ENCODE assay signal across 9 cellular contexts in the genomic region with DNA sequence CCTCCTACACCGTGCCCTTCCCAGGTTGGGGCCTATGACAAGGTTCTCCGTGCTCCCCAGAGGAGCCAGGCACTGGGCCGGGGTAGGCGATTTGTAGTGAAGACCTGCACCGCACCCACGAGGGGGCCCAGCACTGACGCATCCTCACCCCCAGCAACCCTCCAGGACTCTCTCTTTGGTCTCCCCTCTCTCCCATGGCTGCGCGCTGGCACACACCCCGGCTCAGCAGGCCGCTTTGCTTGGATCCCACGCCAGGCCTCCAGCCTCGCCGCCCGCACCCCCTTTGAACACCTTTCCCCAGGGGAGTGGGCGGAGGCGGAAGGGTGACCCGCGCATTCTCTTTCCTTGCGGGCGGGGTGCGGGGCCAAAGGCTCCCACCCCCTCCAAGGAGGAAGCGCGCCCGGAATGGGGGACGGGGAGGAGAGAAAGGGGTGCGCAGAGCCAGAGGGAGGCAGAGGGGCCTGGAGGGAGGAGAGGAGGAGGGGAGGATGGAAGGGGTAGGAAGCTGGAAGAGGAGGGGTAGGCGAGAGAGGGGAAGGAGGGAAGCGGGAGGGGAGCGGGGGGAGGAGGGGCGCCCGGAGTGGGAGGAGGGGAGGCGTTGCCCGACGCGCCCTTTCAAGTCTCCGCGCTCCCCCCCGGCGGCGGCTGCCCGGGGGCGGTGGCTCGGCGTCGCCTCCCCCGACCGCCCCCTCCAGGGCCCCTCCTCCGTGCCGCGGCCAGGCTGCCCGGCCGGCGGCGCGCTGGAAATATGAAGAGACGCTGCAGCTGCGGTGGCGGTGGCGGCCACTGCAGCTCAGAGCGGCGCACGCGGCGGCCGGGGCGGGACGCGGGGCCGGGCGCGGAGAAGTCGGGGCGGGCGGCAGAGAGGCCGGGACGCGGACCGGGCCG. TPM values are rescaled to one million over a fixed set of nuclear protein-coding genes. Genes with fewer than 3 reads are reported as not detected.
A peak's percentile ranks its signal among the peaks of the same experiment; 100 is the strongest.
DNase-seq lines count a peak whose midpoint lies in the region; ATAC-seq lines count a peak whose summit lies in the region.
"Had no signal": no experiment of that assay in that cellular context is flagged by ENCODE, and none has a peak within 500 bp of the region (broad histone marks: within the 10 kb centered on the region; RNA-seq: fewer than 3 reads in every experiment).

Gene APCDD1, plus strand, starts transcription at position 751 of the 888 bp plus-strand sequence. CDS start 347 bp downstream, outside the sequence.

- peak within 1 kb of the TSS; percentile 66 to 67 for H3K4me3 ChIP-seq in duodenal mucosa (ENCODE audit: low read depth in 1 of 2, low read length in 2 of 2)

- peak; percentile 15 for DNase-seq in G401 (ENCODE audit: low spot score)
- peak; percentile 97 for DNase-seq in NCI-H69 (lab: John Stamatoyannopoulos, UW)
- DNase-seq in medulla oblongata (ENCODE audit: extremely low spot score) = peak; percentile 93
- DNase-seq in glomerular visceral epithelial cell (ENCODE audit: extremely low spot score) = no peak
- no peak for DNase-seq in T1000 (lab: John Stamatoyannopoulos, UW)

- no peaks in the 10 kb centered on the region for H3K9me3 ChIP-seq in duodenal mucosa (ENCODE audit: control insufficient read depth in 1 of 2, low read length in 2 of 2)

- in situ Hi-C loops in G401 (cut with HindIII; ENCODE audit: low sequenced_read_pairs) = no loop called here

- H3K9ac ChIP-seq in duodenal mucosa (ENCODE audit: low read depth in 1 of 2, low read length in 2 of 2) = peak within 1 kb of the TSS; percentile 31 to 39

- H3K27ac ChIP-seq in duodenal mucosa (ENCODE audit: low read depth, low read length) (peak within 1 kb of the TSS; percentile 30), temporal lobe (ENCODE audit: low read depth, low read length) (peak within 1 kb of the TSS; percentile 89)

- peaks cover 17 to 30% of the 10 kb centered on the region in 2 donors for H3K27me3 ChIP-seq in duodenal mucosa (ENCODE audit: control insufficient read depth in 1 of 2, insufficient read depth in 2 of 2, low read length in 2 of 2)

- H3K36me3 ChIP-seq in duodenal mucosa (ENCODE audit: control insufficient read depth in 1 of 2, insufficient read depth in 2 of 2, low read length in 2 of 2) = no peaks in the 10 kb centered on the region

- peaks cover 0 to 14% of the 10 kb centered on the region in 2 donors for H3K4me1 ChIP-seq in duodenal mucosa (ENCODE audit: control insufficient read depth in 1 of 2, insufficient read depth in 2 of 2, low read length in 2 of 2)

- ATAC-seq in GM21367 (IDR thresholded peaks at IDR 0.05; ENCODE audit: unreplicated experiment) = no peak

RNA-seq across cellular contexts. Expression of gene APCDD1, which starts in this region (rescaled TPM):
- not detected in 2 replicates for total RNA-seq in G401 (2014; rRNA removed; shearing (Covaris generic))
- 9.8 TPM for total RNA-seq in temporal lobe
- total RNA-seq: NCI-H460 had no signal

Comparison
In these comparisons a context has a peak if more than half of its experiments do, and no peak if none do; other contexts are left out.
1. RNA of gene APCDD1 (total RNA-seq): 9.8 TPM in temporal lobe (single experiment); not detected in G401; every median in the first group is over 10 times any median in the second.
2. Peak in DNase-seq in G401; RNA of the gene not detected or under 1 TPM.
3. DNase-seq: peak in NCI-H69 (single experiment) and medulla oblongata (single experiment); none in glomerular visceral epithelial cell (single experiment) and T1000 (single experiment).